8 cellular contexts compared by ENCODE assay signal in genomic region chr1:167601442-167602380, GRCh38. TPM values are rescaled to one million over a fixed set of nuclear protein-coding genes. Genes with fewer than 3 reads are reported as not detected.
DNase-seq lines count a peak whose midpoint lies in the region; TF ChIP-seq lines count a peak whose summit lies in the region.
"Had no signal": no experiment of that assay in that cellular context is flagged by ENCODE, and none has a peak within 500 bp of the region (broad histone marks: within the 10 kb centered on the region; RNA-seq: fewer than 3 reads in every experiment).

No MANE protein-coding gene starts in this region.

- H3K27ac ChIP-seq in spleen: peak overlapping the region; percentile 27 to 92 (median 81)
- H3K27ac ChIP-seq in prostate gland: no peak overlapping the region

- H3K27me3 ChIP-seq in H7 (ENCODE audit: control insufficient read depth, insufficient read depth, low read length) (no peaks in the 10 kb centered on the region), spleen (replicated peaks in 1 of 7) (no peaks in the 10 kb centered on the region), prostate gland (replicated peaks; ENCODE audit: insufficient read depth) (no peaks in the 10 kb centered on the region)

- H3K27me3 Mint-ChIP-seq in glutamatergic neuron (ENCODE audit: unreplicated experiment): peaks cover 7% of the 10 kb centered on the region

- H3K4me3 Mint-ChIP-seq in glutamatergic neuron (ENCODE audit: unreplicated experiment): peak overlapping the region; percentile 2

- H3K36me3 ChIP-seq in H7 (replicated peaks; ENCODE audit: control insufficient read depth, insufficient read depth, low read length): no peaks in the 10 kb centered on the region
- no peaks in the 10 kb centered on the region for H3K36me3 ChIP-seq in spleen
- no peaks in the 10 kb centered on the region for H3K36me3 ChIP-seq in prostate gland

- 25 to 56% (median 33%) methylated on average over 8 of the region's 8 CpGs for WGBS in spleen, 5 donors
- WGBS in prostate gland: 63% methylated on average over 8 of the region's 8 CpGs

- no peak overlapping the region for H3K27ac Mint-ChIP-seq in glutamatergic neuron (ENCODE audit: unreplicated experiment)

- TF ChIP-seq CTCF in glutamatergic neuron (IDR thresholded peaks at IDR 0.05; ENCODE audit: partially characterized antibody, unreplicated experiment) (no peak), spleen (IDR thresholded peaks at IDR 0.05 in 8 of 11, conservative IDR thresholded peaks at IDR 0.05 in 3 of 11) (peak in 1 of 11 experiments; percentile 11), prostate gland (IDR thresholded peaks at IDR 0.05) (no peak)

- intact Hi-C loops in spleen (cut with DNase I; ENCODE audit: low total_unique reads) (loop anchor here (2.0 kb wide), 1 partner anchor 87 kb away; no protein-coding TSS in a partner anchor), prostate gland (cut with DNase I) (loop anchor here (2.0 kb wide), 1 partner anchor 87 kb away; no protein-coding TSS in a partner anchor)

- peaks cover 0 to 10% (median 3%) of the 10 kb centered on the region in 8 donors for H3K9me3 ChIP-seq in spleen
- no peaks in the 10 kb centered on the region for H3K9me3 ChIP-seq in prostate gland

- peaks cover 34 to 52% (median 41%) of the 10 kb centered on the region in 6 donors for H3K4me1 ChIP-seq in spleen
- no peaks in the 10 kb centered on the region for H3K4me1 ChIP-seq in prostate gland (replicated peaks)

- peaks cover 6% of the 10 kb centered on the region for H3K9me3 Mint-ChIP-seq in glutamatergic neuron (ENCODE audit: unreplicated experiment)

- DNase-seq in H7 (peak; percentile 32), SKM-1 (lab: John Stamatoyannopoulos, UW; ENCODE audit: unreplicated experiment) (peak; percentile 100), glutamatergic neuron (peak; percentile 40), spleen (peak; percentile 89), COLO829 (ENCODE audit: low spot score) (no peak), prostate gland (ENCODE audit: low spot score) (no peak), NCI-H2081 treated with DMSO at 0.1 percent for 48 hours (lab: John Stamatoyannopoulos, UW) (no peak)

- TF ChIP-seq POLR2A in spleen (IDR thresholded peaks at IDR 0.05) (no peak), prostate gland (IDR thresholded peaks at IDR 0.05) (no peak)

- H3K4me3 ChIP-seq in H7 (ENCODE audit: insufficient read depth, low read depth, low read length): no peak overlapping the region
- H3K4me3 ChIP-seq in spleen: peak overlapping the region in 1 of 8 donors; percentile 43
- no peak overlapping the region for H3K4me3 ChIP-seq in prostate gland

- H3K4me1 Mint-ChIP-seq in glutamatergic neuron (ENCODE audit: low read depth, unreplicated experiment): peaks cover 7% of the 10 kb centered on the region

- peaks cover 18% of the 10 kb centered on the region for H3K36me3 Mint-ChIP-seq in glutamatergic neuron (ENCODE audit: unreplicated experiment)

RNA-seq across cellular contexts. Expression of gene RCSD1, which starts 28.3 kb away (rescaled TPM):
- 0.31 and 0.37 TPM in 2 replicates for total RNA-seq in H7 (2014; rRNA removed; shearing (Covaris generic))
- not detected for total RNA-seq in glutamatergic neuron (ENCODE audit: unreplicated experiment)
- 100 to 1,000 TPM in 5 of 7 donors, 10 to 100 TPM in 2; 91.9 to 144 (median 124) TPM for total RNA-seq in spleen
- polyA plus RNA-seq in spleen: 100 to 1,000 TPM in 1 of 3 donors, 10 to 100 TPM in 2; 58.9 to 103 (median 87.2) TPM
- 10 to 100 TPM in 1 of 2 donors, 1 to 10 TPM in 1; 2.8 to 13.8 TPM for total RNA-seq in prostate gland
- total RNA-seq: HT1080 had no signal

RNA-seq across cellular contexts. Expression of gene CREG1, which starts 48.1 kb away (rescaled TPM):
- total RNA-seq in H7 (2014; rRNA removed; shearing (Covaris generic)): 20.1 and 20.7 TPM in 2 replicates
- 2.5 TPM for total RNA-seq in glutamatergic neuron (ENCODE audit: unreplicated experiment)
- 100 to 1,000 TPM; 121 to 364 (median 227) TPM for total RNA-seq in spleen
- polyA plus RNA-seq in spleen: 10 to 100 TPM; 40.8 to 74.8 (median 70.4) TPM
- 100 to 1,000 TPM; 132 to 204 TPM for total RNA-seq in prostate gland

Comparison
In these comparisons a context has a peak if more than half of its experiments do, and no peak if none do; other contexts are left out.
1. DNase-seq: peak in H7 (single experiment), SKM-1 (single experiment), glutamatergic neuron (single experiment) and spleen (single experiment); none in COLO829 (single experiment), prostate gland (single experiment) and NCI-H2081 treated with DMSO at 0.1 percent for 48 hours (single experiment).
2. H3K27ac ChIP-seq: peak in spleen (8 of 8); none in prostate gland (0 of 2).
3. RNA of gene RCSD1, which starts 28.3 kb away (total RNA-seq): 91.9 to 144 TPM in spleen; 2.8 to 13.8 TPM in prostate gland, 0.31 to 0.37 TPM in H7 and not detected in glutamatergic neuron (single experiment); every median in the first group is over 4 times any median in the second.